ENCODE assay signal across 8 cellular contexts in genomic region chr2:190879474-190880373, GRCh38. TPM values are rescaled to one million over a fixed set of nuclear protein-coding genes. Genes with fewer than 3 reads are reported as not detected.
A peak's percentile ranks its signal among the peaks of the same experiment; 100 is the strongest.
DNase-seq lines count a peak whose midpoint lies in the region; ATAC-seq, FAIRE-seq and TF ChIP-seq lines count a peak whose summit lies in the region.

No MANE protein-coding gene starts in this region.

- ATAC-seq in stimulated activated memory B cell treated with anti-CD40 and anti-IgM and Interleukin-4, amounts not matched to agents 10 μg/mL and 1 μg/mL and 100 μg/mL, for 72 hours: peak; percentile 2

- no peaks in the 10 kb centered on the region for H3K9me3 Mint-ChIP-seq in stimulated activated memory B cell treated with anti-CD40 and anti-IgM and Interleukin-4, amounts not matched to agents 10 μg/mL and 1 μg/mL and 100 μg/mL, for 72 hours

- H2AFZ ChIP-seq in mesenchymal stem cell (ENCODE audit: low read depth, low read length): peak overlapping the region; percentile 11

- H3K27ac ChIP-seq in SJSA1 (peak overlapping the region; percentile 75), mesenchymal stem cell (ENCODE audit: low read length, poor library complexity, severe bottlenecking) (peak overlapping the region; percentile 87)

- 42% methylated on average over 20 of the region's 28 CpGs for WGBS in mesenchymal stem cell

- FAIRE-seq in bronchial epithelial cell (lab: Jason Lieb, UNC): no peak

- peak overlapping the region; percentile 85 for H4K8ac ChIP-seq in mesenchymal stem cell (ENCODE audit: low read length)

- no peak for TF ChIP-seq CTCF in bronchial epithelial cell (IDR thresholded peaks at IDR 0.05; ENCODE audit: insufficient read depth, low read length, severe bottlenecking)

- peak overlapping the region; percentile 62 for H2BK15ac ChIP-seq in mesenchymal stem cell (ENCODE audit: low read depth, poor library complexity, severe bottlenecking)

- peak overlapping the region; percentile 63 to 66 for H3K4ac ChIP-seq in mesenchymal stem cell (ENCODE audit: low read depth in 1 of 2, low read length in 2 of 2)

- H3K9ac ChIP-seq in mesenchymal stem cell (ENCODE audit: low read length): peak overlapping the region; percentile 95

- peaks cover 22% of the 10 kb centered on the region for H3K4me1 ChIP-seq in SJSA1 (replicated peaks)
- peaks cover 3% of the 10 kb centered on the region for H3K4me1 ChIP-seq in mesenchymal stem cell (ENCODE audit: control insufficient read depth, insufficient read depth, low read depth, low read length)

- peak overlapping the region; percentile 94 for H3K27ac Mint-ChIP-seq in stimulated activated memory B cell treated with anti-CD40 and anti-IgM and Interleukin-4, amounts not matched to agents 10 μg/mL and 1 μg/mL and 100 μg/mL, for 72 hours

- H3K27me3 Mint-ChIP-seq in stimulated activated memory B cell treated with anti-CD40 and anti-IgM and Interleukin-4, amounts not matched to agents 10 μg/mL and 1 μg/mL and 100 μg/mL, for 72 hours: no peaks in the 10 kb centered on the region

- H3K27me3 ChIP-seq in SJSA1 (replicated peaks) (no peaks in the 10 kb centered on the region), bronchial epithelial cell (ENCODE audit: control insufficient read depth, insufficient read depth, low read length) (no peaks in the 10 kb centered on the region), mesenchymal stem cell (ENCODE audit: control insufficient read depth in 1 of 2, insufficient read depth in 1 of 2, low read length in 2 of 2) (no peaks in the 10 kb centered on the region)

- H3K18ac ChIP-seq in mesenchymal stem cell (ENCODE audit: low read depth in 1 of 2, low read length in 2 of 2): peak overlapping the region; percentile 13 to 76

- no peak overlapping the region for H3K14ac ChIP-seq in mesenchymal stem cell (ENCODE audit: low read length in 2 of 2)

- H3K36me3 ChIP-seq in SJSA1: peaks cover 39% of the 10 kb centered on the region
- no peaks in the 10 kb centered on the region for H3K36me3 ChIP-seq in bronchial epithelial cell (ENCODE audit: control insufficient read depth, insufficient read depth, low read length)
- H3K36me3 ChIP-seq in mesenchymal stem cell (ENCODE audit: control insufficient read depth in 1 of 2, insufficient read depth in 2 of 2, low read depth in 1 of 2, low read length in 2 of 2): no peaks in the 10 kb centered on the region

- H3K23ac ChIP-seq in mesenchymal stem cell (ENCODE audit: low read length in 2 of 2): no peak overlapping the region

- H3K4me3 Mint-ChIP-seq in stimulated activated memory B cell treated with anti-CD40 and anti-IgM and Interleukin-4, amounts not matched to agents 10 μg/mL and 1 μg/mL and 100 μg/mL, for 72 hours: peak overlapping the region; percentile 88

- peak overlapping the region; percentile 77 for H4K91ac ChIP-seq in mesenchymal stem cell (ENCODE audit: low read length)

- H3K4me1 Mint-ChIP-seq in stimulated activated memory B cell treated with anti-CD40 and anti-IgM and Interleukin-4, amounts not matched to agents 10 μg/mL and 1 μg/mL and 100 μg/mL, for 72 hours: peaks cover 29% of the 10 kb centered on the region

- peak overlapping the region; percentile 95 for H3K4me3 ChIP-seq in SJSA1
- peak overlapping the region; percentile 89 for H3K4me3 ChIP-seq in bronchial epithelial cell (ENCODE audit: low read depth, low read length)
- H3K4me3 ChIP-seq in mesenchymal stem cell (ENCODE audit: insufficient read depth in 1 of 2, low read depth in 1 of 2, low read length in 2 of 2): peak overlapping the region; percentile 53 to 82

- peak overlapping the region; percentile 12 for H2AK5ac ChIP-seq in mesenchymal stem cell (ENCODE audit: low read length, severe bottlenecking)

- H3K9me3 ChIP-seq in SJSA1 (replicated peaks): no peaks in the 10 kb centered on the region; the same call in 1 of the 2 replicates
- no peaks in the 10 kb centered on the region for H3K9me3 ChIP-seq in mesenchymal stem cell (ENCODE audit: control insufficient read depth, low read length)

- H2BK12ac ChIP-seq in mesenchymal stem cell (ENCODE audit: low read length in 2 of 2): peak overlapping the region; percentile 80 to 84

- peaks cover 8% of the 10 kb centered on the region for H3K36me3 Mint-ChIP-seq in stimulated activated memory B cell treated with anti-CD40 and anti-IgM and Interleukin-4, amounts not matched to agents 10 μg/mL and 1 μg/mL and 100 μg/mL, for 72 hours

- no peak overlapping the region for H2BK120ac ChIP-seq in mesenchymal stem cell (ENCODE audit: low read depth, low read length)

- peak overlapping the region; percentile 63 for H3K4me2 ChIP-seq in mesenchymal stem cell (ENCODE audit: low read length, poor library complexity, severe bottlenecking)

- H3K79me1 ChIP-seq in mesenchymal stem cell (replicated peaks; ENCODE audit: low read length, poor library complexity, severe bottlenecking): no peaks in the 10 kb centered on the region

- no peak overlapping the region for H2BK5ac ChIP-seq in mesenchymal stem cell (ENCODE audit: low read depth, low read length, poor library complexity, severe bottlenecking)

- DNase-seq in H4 (ENCODE audit: low spot score): peak; percentile 15
- DNase-seq in SJSA1 (ENCODE audit: low read depth in 1 of 2, low spot score in 2 of 2): peak in 1 of 2 experiments; percentile 27
- DNase-seq in bronchial epithelial cell (ENCODE audit: low read depth): no peak
- DNase-seq in mesenchymal stem cell: no peak
- no peak for DNase-seq in hypothalamus (lab: John Stamatoyannopoulos, UW)
- DNase-seq in ureter (ENCODE audit: low spot score): no peak
- DNase-seq in NCI-H345 (lab: John Stamatoyannopoulos, UW): no peak

RNA-seq across cellular contexts. Expression of gene GLS, which starts 0.9 kb away (rescaled TPM):
- total RNA-seq in H4 (2014; rRNA removed; shearing (Covaris generic)): 39.0 and 40.2 TPM in 2 replicates
- total RNA-seq in SJSA1 (2014; rRNA removed; shearing (Covaris generic)): 176 and 177 TPM in 2 replicates
- total RNA-seq in bronchial epithelial cell: 95.9 and 103 TPM in 2 replicates
- 33.6 TPM for polyA plus RNA-seq in mesenchymal stem cell (2013, experiment 1 of 2)
- polyA plus RNA-seq in mesenchymal stem cell (2013, experiment 2 of 2): 34.7 TPM
- 105 TPM for total RNA-seq in ureter
